Comparison of ENCODE assay signal across 33 cellular contexts in the genomic region with DNA sequence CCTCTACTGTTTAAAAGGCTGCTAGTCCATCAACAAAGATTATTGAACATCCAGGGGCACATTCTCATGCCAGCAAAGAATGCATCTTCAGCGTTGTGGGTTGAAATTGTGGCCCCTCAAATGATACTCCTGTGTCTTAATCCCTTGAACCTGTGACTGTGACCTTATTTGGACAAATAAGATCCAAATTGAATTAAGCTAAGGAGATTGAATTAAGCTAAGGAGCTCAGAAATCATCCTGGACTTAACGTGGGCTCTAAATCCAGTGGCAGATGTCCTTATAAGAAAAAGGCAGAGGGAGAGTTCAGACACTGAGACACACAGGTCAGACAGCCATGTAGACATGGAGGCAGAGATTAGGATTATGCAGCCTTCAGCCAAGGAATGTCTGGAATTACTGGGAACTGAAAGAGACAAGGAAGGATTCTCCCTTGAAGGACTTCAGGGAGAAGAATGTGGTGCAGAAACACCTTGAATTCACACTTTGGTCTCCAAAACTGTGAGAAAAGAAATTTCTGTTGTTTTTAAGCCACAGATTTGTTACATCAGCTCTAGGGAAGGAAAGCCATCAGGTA. TPM values are rescaled to one million over a fixed set of nuclear protein-coding genes. Genes with fewer than 3 reads are reported as not detected.
"Had no signal": no experiment of that assay in that cellular context is flagged by ENCODE, and none has a peak within 500 bp of the region (broad histone marks: within the 10 kb centered on the region; RNA-seq: fewer than 3 reads in every experiment).

No MANE protein-coding gene starts in this region.

- FAIRE-seq: astrocyte, TTC549, urothelium cell line had no signal

- H3K9me3 Mint-ChIP-seq: activated CD4-positive, alpha-beta memory T cell treated with anti-CD3 and anti-CD28 coated beads for 36 hours; activated naive CD4-positive, alpha-beta T cell treated with anti-CD3 and anti-CD28 coated beads for 36 hours; activated T-helper 1 cell treated with anti-CD3 and anti-CD28 coated beads, Interleukin-12 subunit alpha, Interleukin-12 subunit beta, Interleukin-2, Interleukin-4 antibody, amounts not matched to agents 30 ng/mL and 10 ng/mL and 1 ng/mL, durations not matched to agents 14 hours and 24 hours and 36 hours had no signal

- H3K27ac ChIP-seq: brain microvascular endothelial cell, dorsolateral prefrontal cortex, gastrocnemius medialis, right lobe of liver, thoracic aorta had no signal

- H3K4me3 ChIP-seq: coronary artery, dorsolateral prefrontal cortex, gastrocnemius medialis, right lobe of liver, thoracic aorta had no signal

- H3K27ac Mint-ChIP-seq: activated CD4-positive, alpha-beta memory T cell treated with anti-CD3 and anti-CD28 coated beads for 36 hours; activated naive CD4-positive, alpha-beta T cell treated with anti-CD3 and anti-CD28 coated beads for 36 hours; activated T-helper 1 cell treated with anti-CD3 and anti-CD28 coated beads, Interleukin-12 subunit alpha, Interleukin-12 subunit beta, Interleukin-2, Interleukin-4 antibody, amounts not matched to agents 30 ng/mL and 10 ng/mL and 1 ng/mL, durations not matched to agents 14 hours and 24 hours and 36 hours; naive thymus-derived CD4-positive, alpha-beta T cell had no signal

- H3K36me3 Mint-ChIP-seq: activated CD4-positive, alpha-beta memory T cell treated with anti-CD3 and anti-CD28 coated beads for 36 hours; naive thymus-derived CD4-positive, alpha-beta T cell had no signal

- H3K4me3 Mint-ChIP-seq: activated CD4-positive, alpha-beta memory T cell treated with anti-CD3 and anti-CD28 coated beads for 36 hours; activated naive CD4-positive, alpha-beta T cell treated with anti-CD3 and anti-CD28 coated beads for 36 hours; activated T-helper 1 cell treated with anti-CD3 and anti-CD28 coated beads, Interleukin-12 subunit alpha, Interleukin-12 subunit beta, Interleukin-2, Interleukin-4 antibody, amounts not matched to agents 30 ng/mL and 10 ng/mL and 1 ng/mL, durations not matched to agents 14 hours and 24 hours and 36 hours; naive thymus-derived CD4-positive, alpha-beta T cell had no signal

- H3K9me3 ChIP-seq: gastrocnemius medialis, right lobe of liver, thoracic aorta had no signal

- H3K27me3 ChIP-seq: brain microvascular endothelial cell, dorsolateral prefrontal cortex, gastrocnemius medialis, right lobe of liver had no signal

- H3K27me3 Mint-ChIP-seq: activated CD4-positive, alpha-beta memory T cell treated with anti-CD3 and anti-CD28 coated beads for 36 hours had no signal

- H3K36me3 ChIP-seq: brain microvascular endothelial cell, gastrocnemius medialis, right lobe of liver, thoracic aorta had no signal

- DNase-seq: activated CD4-positive, alpha-beta memory T cell treated with anti-CD3 and anti-CD28 coated beads for 36 hours; activated CD4-positive, alpha-beta T cell treated with anti-CD3 and anti-CD28 coated beads for 48 hours; activated CD8-positive, alpha-beta memory T cell treated with anti-CD3 and anti-CD28 coated beads, Interleukin-2, amount 50 U/mL, for 4 hours; activated effector memory CD4-positive, alpha-beta T cell treated with anti-CD3 and anti-CD28 coated beads, Interleukin-2, amount 50 U/mL, for 16 hours; activated naive CD4-positive, alpha-beta T cell treated with anti-CD3 and anti-CD28 coated beads for 36 hours; activated T-cell treated with anti-CD3 and anti-CD28 coated beads, Interleukin-2, amount 50 U/mL, for 1 hour; amniotic stem cell; brain microvascular endothelial cell; dorsolateral prefrontal cortex; effector memory CD4-positive, alpha-beta T cell; erythroblast; gastrocnemius medialis; glutamatergic neuron; islet precursor cell; left ventricle myocardium superior; midbrain; naive thymus-derived CD4-positive, alpha-beta T cell; right lobe of liver; stimulated activated CD4-positive, alpha-beta T cell treated with anti-CD3 and anti-CD28 coated beads, Interleukin-2, amount 100 ng/mL, for 48 hours; stimulated activated naive CD8-positive, alpha-beta T cell treated with anti-CD3 and anti-CD28 coated beads, Interleukin-15, Interleukin-2, amounts not matched to agents 100 U/mL and 50 U/mL, for 24 hours; trophoblast cell had no signal

- H3K4me1 ChIP-seq: gastrocnemius medialis, right lobe of liver had no signal

RNA-seq across cellular contexts. Expression of gene SLC24A5, which starts 57.3 kb away (rescaled TPM):
- total RNA-seq: activated CD4-positive, alpha-beta memory T cell treated with anti-CD3 and anti-CD28 coated beads for 36 hours; activated CD8-positive, alpha-beta memory T cell treated with anti-CD3 and anti-CD28 coated beads for 36 hours; activated naive CD4-positive, alpha-beta T cell treated with anti-CD3 and anti-CD28 coated beads for 36 hours; activated T-helper 1 cell treated with anti-CD3 and anti-CD28 coated beads, Interleukin-12 subunit alpha, Interleukin-12 subunit beta, Interleukin-2, Interleukin-4 antibody, amounts not matched to agents 30 ng/mL and 10 ng/mL and 1 ng/mL, durations not matched to agents 14 hours and 24 hours and 36 hours; astrocyte; cardiac septum; gastrocnemius medialis; left ventricle myocardium superior; naive thymus-derived CD4-positive, alpha-beta T cell; osteoblast; posterior vena cava; right lobe of liver; skeletal muscle tissue; T-helper 1 cell treated with Interleukin-12 subunit alpha and Interleukin-12 subunit beta and Interleukin-4 antibody, amounts not matched to agents 30 ng/mL and 1 ng/mL, for 36 hours; thoracic aorta had no signal
